18 cellular contexts compared by ENCODE assay signal in the genomic region with DNA sequence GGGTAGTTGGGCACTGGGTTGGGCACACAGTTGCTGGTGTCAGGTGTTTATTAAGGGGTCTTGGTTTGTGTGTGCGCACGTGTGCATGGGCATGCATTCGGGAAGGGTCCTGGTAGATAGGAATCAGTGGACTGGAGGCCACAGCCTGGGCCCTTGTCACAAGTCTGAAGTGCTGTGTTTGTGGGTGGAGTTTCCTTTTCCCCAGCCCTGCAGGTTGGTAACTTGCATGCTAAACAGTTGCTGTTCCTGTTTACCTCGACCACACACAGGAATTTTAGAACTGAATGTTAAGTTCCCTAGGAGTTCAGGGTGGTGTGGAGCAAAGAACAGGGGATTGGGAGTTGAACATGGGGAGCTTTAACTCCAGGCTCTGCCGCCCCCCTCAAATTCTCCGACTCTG. TPM values are rescaled to one million over a fixed set of nuclear protein-coding genes. Genes with fewer than 3 reads are reported as not detected.
DNase-seq lines count a peak whose midpoint lies in the region; ATAC-seq and TF ChIP-seq lines count a peak whose summit lies in the region.
"Had no signal": no experiment of that assay in that cellular context is flagged by ENCODE, and none has a peak within 500 bp of the region (broad histone marks: within the 10 kb centered on the region; RNA-seq: fewer than 3 reads in every experiment).

No MANE protein-coding gene starts in this region.

- H3K79me1 ChIP-seq in trophoblast cell (ENCODE audit: low read length), result no peaks in the 10 kb centered on the region

- H3K27me3 Mint-ChIP-seq in CD14-positive monocyte (ENCODE audit: low read depth in 3 of 3) (peaks cover 0 to 4% (median 2%) of the 10 kb centered on the region in 3 donors), endodermal cell (ENCODE audit: insufficient read depth) (peaks cover 13% of the 10 kb centered on the region)

- no peaks in the 10 kb centered on the region for H3K79me2 ChIP-seq in trophoblast cell (ENCODE audit: control insufficient read depth, insufficient read depth, low read length, poor library complexity)

- H3K9ac ChIP-seq in endodermal cell (ENCODE audit: extremely low read depth, low read length, poor library complexity, severe bottlenecking) (no peak overlapping the region), trophoblast cell (ENCODE audit: low read length) (no peak overlapping the region)

- H3K27ac ChIP-seq in endodermal cell (ENCODE audit: low read depth, low read length), result no peak overlapping the region
- H3K27ac ChIP-seq in trophoblast cell (ENCODE audit: low read depth, low read length), result no peak overlapping the region
- H3K27ac ChIP-seq: brain microvascular endothelial cell, SJSA1 had no signal

- no peak overlapping the region for H2BK120ac ChIP-seq in trophoblast cell (ENCODE audit: insufficient read depth, low read length, poor library complexity)

- H3K9me3 Mint-ChIP-seq in CD14-positive monocyte (peaks cover 0 to 3% (median 0%) of the 10 kb centered on the region in 7 donors), endodermal cell (peaks cover 70% of the 10 kb centered on the region)
- H3K9me3 Mint-ChIP-seq: activated T-cell treated with anti-CD3 and anti-CD28 coated beads, Interleukin-2, amount 50 U/mL, for 24 hours; HFFc6 had no signal

- H3K4me3 ChIP-seq in endodermal cell (ENCODE audit: low read length) (no peak overlapping the region), trophoblast cell (ENCODE audit: low read depth, low read length) (no peak overlapping the region)
- H3K4me3 ChIP-seq: SJSA1 had no signal

- H3K4me1 Mint-ChIP-seq in CD14-positive monocyte (peaks cover 73% of the 10 kb centered on the region), endodermal cell (peaks cover 12% of the 10 kb centered on the region)

- WGBS in endodermal cell (ENCODE audit: insufficient coverage in 1 of 2, insufficient read length in 1 of 2), 2 experiments, result 60% methylated on average over 4 of the region's 6 CpGs; no CpG with 5 or more reads in 1 of the 2 experiments
- no CpG with 5 or more reads among the region's 6 CpGs for WGBS in trophoblast cell (ENCODE audit: extremely low coverage, insufficient coverage, insufficient read length)

- no peak overlapping the region for H2BK5ac ChIP-seq in trophoblast cell (ENCODE audit: low read depth, low read length, poor library complexity)

- no peaks in the 10 kb centered on the region for H3K4me1 ChIP-seq in endodermal cell (ENCODE audit: control insufficient read depth, insufficient read depth, low read length)
- H3K4me1 ChIP-seq in trophoblast cell (ENCODE audit: control insufficient read depth in 1 of 2, insufficient read depth in 2 of 2, low read length in 2 of 2), result peaks cover 14 to 24% of the 10 kb centered on the region in 2 experiments

- H3K4me3 Mint-ChIP-seq in CD14-positive monocyte (peak overlapping the region; percentile 71 to 82), endodermal cell (no peak overlapping the region)
- H3K4me3 Mint-ChIP-seq: activated naive CD8-positive, alpha-beta T cell; activated T-cell treated with anti-CD3 and anti-CD28 coated beads, Interleukin-2, amount 50 U/mL, for 24 hours; B cell had no signal

- no peak overlapping the region for H3K4ac ChIP-seq in trophoblast cell (ENCODE audit: low read depth, low read length)

- H3K27ac Mint-ChIP-seq in CD14-positive monocyte (peak overlapping the region; percentile 84 to 96 (median 94)), endodermal cell (peak overlapping the region; percentile 17)
- H3K27ac Mint-ChIP-seq: activated naive CD8-positive, alpha-beta T cell; activated T-cell treated with anti-CD3 and anti-CD28 coated beads, Interleukin-2, amount 50 U/mL, for 24 hours; B cell; HFFc6 had no signal

- intact Hi-C loops in CD14-positive monocyte (cut with micrococcal nuclease) (no loop called here), left colon (cut with DNase I, micrococcal nuclease) (no loop called here)

- no peak overlapping the region for H4K91ac ChIP-seq in trophoblast cell (ENCODE audit: low read depth, low read length)

- no peaks in the 10 kb centered on the region for H3K36me3 ChIP-seq in endodermal cell (ENCODE audit: control insufficient read depth, insufficient read depth, low read length)
- no peaks in the 10 kb centered on the region for H3K36me3 ChIP-seq in trophoblast cell (ENCODE audit: control insufficient read depth in 1 of 2, insufficient read depth in 2 of 2, low read length in 2 of 2)
- H3K36me3 ChIP-seq: brain microvascular endothelial cell, SJSA1 had no signal

- H3K4me2 ChIP-seq in trophoblast cell (ENCODE audit: low read length), result no peak overlapping the region

- H3K36me3 Mint-ChIP-seq in CD14-positive monocyte, result peaks cover under 1 to 2% of the 10 kb centered on the region in 2 donors
- H3K36me3 Mint-ChIP-seq in endodermal cell (ENCODE audit: low read depth), result no peaks in the 10 kb centered on the region
- H3K36me3 Mint-ChIP-seq: activated naive CD8-positive, alpha-beta T cell had no signal

- H2BK12ac ChIP-seq in trophoblast cell (ENCODE audit: low read length), result no peak overlapping the region

- H2AFZ ChIP-seq in trophoblast cell (ENCODE audit: insufficient read depth, low read length, poor library complexity), result no peak overlapping the region

- H3K9me3 ChIP-seq in endodermal cell (ENCODE audit: control insufficient read depth, low read length) (no peaks in the 10 kb centered on the region), trophoblast cell (ENCODE audit: insufficient read depth, low read depth, low read length) (no peaks in the 10 kb centered on the region)
- H3K9me3 ChIP-seq: SJSA1 had no signal

- no peak overlapping the region for H3K23ac ChIP-seq in trophoblast cell (ENCODE audit: low read length)

- H3K27me3 ChIP-seq in endodermal cell (ENCODE audit: control insufficient read depth, insufficient read depth, low read length, poor library complexity, severe bottlenecking), result no peaks in the 10 kb centered on the region
- H3K27me3 ChIP-seq in trophoblast cell (ENCODE audit: insufficient read depth, low read length), result no peaks in the 10 kb centered on the region
- H3K27me3 ChIP-seq: brain microvascular endothelial cell, SJSA1 had no signal

- no peak overlapping the region for H4K12ac ChIP-seq in trophoblast cell (ENCODE audit: low read depth, low read length)

- no peak overlapping the region for H4K8ac ChIP-seq in trophoblast cell (ENCODE audit: low read depth, low read length)

- no peak overlapping the region for H2AK5ac ChIP-seq in trophoblast cell (ENCODE audit: low read length)

- TF ChIP-seq CTCF in CD14-positive monocyte (IDR thresholded peaks at IDR 0.05) (no peak), endodermal cell (conservative IDR thresholded peaks at IDR 0.05) (no peak)

- H3K14ac ChIP-seq in trophoblast cell (ENCODE audit: low read length), result no peak overlapping the region

- DNase-seq in CD14-positive monocyte (ENCODE audit: low spot score) (no peak), M059J (ENCODE audit: low read depth) (peak; percentile 32), endodermal cell (no peak), trophoblast cell (peak; percentile 40 to 63), NCI-H748 treated with DMSO at 0.1 percent for 48 hours (lab: John Stamatoyannopoulos, UW) (no peak), left colon (no peak)
- DNase-seq: activated CD4-positive, alpha-beta T cell treated with anti-CD3 and anti-CD28 coated beads, Interleukin-2, amount 50 U/mL, for 4 hours; activated T-cell treated with anti-CD3 and anti-CD28 coated beads, Interleukin-2, amount 50 U/mL, for 24 hours; brain microvascular endothelial cell; dorsolateral prefrontal cortex; HFFc6; NCI-H510A treated with DMSO at 0.1 percent for 48 hours; PC-3; retina had no signal

- no peak overlapping the region for H3K18ac ChIP-seq in trophoblast cell (ENCODE audit: low read length)

- ATAC-seq in HG03469 (IDR thresholded peaks at IDR 0.05; ENCODE audit: unreplicated experiment), result no peak
- ATAC-seq in left colon, result no peak
- ATAC-seq: PC-3 had no signal

RNA-seq across cellular contexts. Expression of gene STARD8, which starts 48.8 kb away (rescaled TPM):
- polyA plus RNA-seq in CD14-positive monocyte, result 1 to 10 TPM; 1.2 to 1.7 TPM
- total RNA-seq in M059J (2014; rRNA removed; shearing (Covaris generic)), result 9.5 and 14.4 TPM in 2 replicates
- 1 to 10 TPM; 1.5 to 1.8 TPM for total RNA-seq in endodermal cell
- polyA plus RNA-seq in endodermal cell (2013, experiment 1 of 2), result 3.1 TPM
- polyA plus RNA-seq in endodermal cell (2013, experiment 2 of 2), result 2.7 TPM
- polyA plus RNA-seq in trophoblast cell (2013), result 2.8 and 2.9 TPM in 2 replicates
- total RNA-seq in left colon, result 1 to 10 TPM; 1.7 to 2.3 TPM

Comparison
In these comparisons a context has a peak if more than half of its experiments do, and no peak if none do; other contexts are left out.
1. DNase-seq: peak in M059J (single experiment) and trophoblast cell (2 of 2); none in CD14-positive monocyte (single experiment), endodermal cell (single experiment), NCI-H748 treated with DMSO at 0.1 percent for 48 hours (single experiment) and left colon (0 of 2).